In genomic region chr11:35247428-35247827, GRCh38 we compare ENCODE assay signal across 10 cellular contexts.
A peak's percentile ranks its signal among the peaks of the same experiment; 100 is the strongest.
DNase-seq lines count a peak whose midpoint lies in the region; ATAC-seq and TF ChIP-seq lines count a peak whose summit lies in the region.
"Had no signal": no experiment of that assay in that cellular context is flagged by ENCODE, and none has a peak within 500 bp of the region (broad histone marks: within the 10 kb centered on the region; RNA-seq: fewer than 3 reads in every experiment).

No MANE protein-coding gene starts in this region.

- intact Hi-C loops in lower lobe of right lung (cut with DNase I) (no loop called here), PC-3 (cut with micrococcal nuclease) (no loop called here), left colon (cut with DNase I, micrococcal nuclease) (no loop called here), prostate gland (cut with DNase I) (no loop called here)

- BruUV-seq in PC-3 (replicated peaks; lab: Mats Ljungman, UMichigan), result no TSS peak

- CTCF ChIA-PET in PC-3 (lab: Charles Lee), result no interaction called here

- H3K4me1 ChIP-seq in lower lobe of right lung, result peaks cover 8% of the 10 kb centered on the region
- no peaks in the 10 kb centered on the region for H3K4me1 ChIP-seq in PC-3 (ENCODE audit: insufficient read depth, low read length)
- H3K4me1 ChIP-seq in prostate gland (replicated peaks), result no peaks in the 10 kb centered on the region

- DNase-seq in activated CD4-positive, alpha-beta T cell treated with anti-CD3 and anti-CD28 coated beads for 1 hour, result peak; percentile 26
- DNase-seq in activated T-helper 1 cell treated with anti-CD3 and anti-CD28 coated beads, Interleukin-2, amount 50 U/mL, for 16 hours (ENCODE audit: low read depth in 1 of 2, low spot score in 1 of 2), result peak; percentile 26 to 51
- DNase-seq in lower lobe of right lung (no peak), PC-3 (no peak), left colon (no peak), prostate gland (ENCODE audit: low spot score) (no peak)
- peak; percentile 18 for DNase-seq in stimulated activated naive CD4-positive, alpha-beta T cell treated with Interleukin-2 at 50 U/mL for 16 hours (lab: John Stamatoyannopoulos, UW)
- DNase-seq: NCI-H1694 had no signal

- TF ChIP-seq CTCF in lower lobe of right lung (IDR thresholded peaks at IDR 0.05) (no peak), PC-3 (conservative IDR thresholded peaks at IDR 0.05; ENCODE audit: low read depth, low read length) (no peak), prostate gland (IDR thresholded peaks at IDR 0.05) (no peak)

- H3K27ac ChIP-seq in lower lobe of right lung (no peak overlapping the region), PC-3 (ENCODE audit: low read length) (no peak overlapping the region), prostate gland (no peak overlapping the region)
- H3K27ac ChIP-seq: RWPE1 had no signal

- H3K4me3 ChIP-seq in lower lobe of right lung, result no peak overlapping the region
- no peak overlapping the region for H3K4me3 ChIP-seq in PC-3 (ENCODE audit: low read length)
- H3K4me3 ChIP-seq in prostate gland, result no peak overlapping the region

- ATAC-seq in lower lobe of right lung (peak; percentile 75 to 79), PC-3 (no peak), GM21737 (IDR thresholded peaks at IDR 0.05; ENCODE audit: unreplicated experiment) (no peak), left colon (no peak)

- H2AFZ ChIP-seq in PC-3 (ENCODE audit: low read length), result no peak overlapping the region

- H3K27me3 ChIP-seq in lower lobe of right lung (ENCODE audit: low read depth) (no peaks in the 10 kb centered on the region), PC-3 (ENCODE audit: low read length) (no peaks in the 10 kb centered on the region), prostate gland (replicated peaks; ENCODE audit: insufficient read depth) (no peaks in the 10 kb centered on the region)

- TF ChIP-seq POLR2A in prostate gland (IDR thresholded peaks at IDR 0.05), result no peak

- H3K9me3 ChIP-seq in lower lobe of right lung (no peaks in the 10 kb centered on the region), PC-3 (ENCODE audit: low read length) (no peaks in the 10 kb centered on the region), prostate gland (no peaks in the 10 kb centered on the region)

- POLR2A ChIA-PET in PC-3 (lab: Charles Lee; ENCODE audit: unreplicated experiment), result no interaction called here

- WGBS in prostate gland, result 80% methylated on average over 3 of the region's 3 CpGs

- no peaks in the 10 kb centered on the region for H3K79me2 ChIP-seq in PC-3 (ENCODE audit: low read length)

- no peaks in the 10 kb centered on the region for H3K9me2 ChIP-seq in PC-3 (replicated peaks; ENCODE audit: low read length)

- no peak overlapping the region for H3K9ac ChIP-seq in PC-3 (ENCODE audit: low read length)

- H3K4me2 ChIP-seq in PC-3 (ENCODE audit: low read length), result no peak overlapping the region

- H3K36me3 ChIP-seq in lower lobe of right lung (no peaks in the 10 kb centered on the region), PC-3 (ENCODE audit: low read depth, low read length) (no peaks in the 10 kb centered on the region; the same call in 1 of the 2 replicates), prostate gland (no peaks in the 10 kb centered on the region)

- H4K20me1 ChIP-seq in PC-3 (ENCODE audit: low read length), result no peaks in the 10 kb centered on the region

- H3F3A ChIP-seq in PC-3 (ENCODE audit: low read length, unreplicated experiment), result no peaks in the 10 kb centered on the region

Comparison
In these comparisons a context has a peak if more than half of its experiments do, and no peak if none do; other contexts are left out.
1. DNase-seq: peak in activated CD4-positive, alpha-beta T cell treated with anti-CD3 and anti-CD28 coated beads for 1 hour (single experiment), activated T-helper 1 cell treated with anti-CD3 and anti-CD28 coated beads, Interleukin-2, amount 50 U/mL, for 16 hours (2 of 2) and stimulated activated naive CD4-positive, alpha-beta T cell treated with Interleukin-2 at 50 U/mL for 16 hours (single experiment); none in lower lobe of right lung (single experiment), PC-3 (single experiment), left colon (0 of 2) and prostate gland (single experiment).
2. ATAC-seq: peak in lower lobe of right lung (2 of 2); none in PC-3 (single experiment), GM21737 (single experiment) and left colon (single experiment).